Comparison of ENCODE assay signal across 22 cellular contexts in genomic region chr2:415986-416610, GRCh38.
"Had no signal": no experiment of that assay in that cellular context is flagged by ENCODE, and none has a peak within 500 bp of the region (broad histone marks: within the 10 kb centered on the region; RNA-seq: fewer than 3 reads in every experiment).

No MANE protein-coding gene starts in this region.

- H3K27ac ChIP-seq: HL-60, RWPE1 had no signal

- DNase-seq: KBM-7, MV-4-11, NCI-H1048, NCI-H1105 treated with DMSO at 0.1 percent for 48 hours, NCI-H1417 treated with DMSO at 0.1 percent for 48 hours, NCI-H146, NCI-H1694 treated with DMSO at 0.1 percent for 48 hours, NCI-H1930, NCI-H2081, NCI-H2107, NCI-H226, NCI-H446, NCI-H510A, NCI-H524 treated with DMSO at 0.1 percent for 48 hours, NCI-H69, NCI-H774, PC-3, SHP77, SK-N-SH had no signal

- ATAC-seq: Panc1, PC-3 had no signal
